10 cellular contexts compared by ENCODE assay signal in the genomic region with DNA sequence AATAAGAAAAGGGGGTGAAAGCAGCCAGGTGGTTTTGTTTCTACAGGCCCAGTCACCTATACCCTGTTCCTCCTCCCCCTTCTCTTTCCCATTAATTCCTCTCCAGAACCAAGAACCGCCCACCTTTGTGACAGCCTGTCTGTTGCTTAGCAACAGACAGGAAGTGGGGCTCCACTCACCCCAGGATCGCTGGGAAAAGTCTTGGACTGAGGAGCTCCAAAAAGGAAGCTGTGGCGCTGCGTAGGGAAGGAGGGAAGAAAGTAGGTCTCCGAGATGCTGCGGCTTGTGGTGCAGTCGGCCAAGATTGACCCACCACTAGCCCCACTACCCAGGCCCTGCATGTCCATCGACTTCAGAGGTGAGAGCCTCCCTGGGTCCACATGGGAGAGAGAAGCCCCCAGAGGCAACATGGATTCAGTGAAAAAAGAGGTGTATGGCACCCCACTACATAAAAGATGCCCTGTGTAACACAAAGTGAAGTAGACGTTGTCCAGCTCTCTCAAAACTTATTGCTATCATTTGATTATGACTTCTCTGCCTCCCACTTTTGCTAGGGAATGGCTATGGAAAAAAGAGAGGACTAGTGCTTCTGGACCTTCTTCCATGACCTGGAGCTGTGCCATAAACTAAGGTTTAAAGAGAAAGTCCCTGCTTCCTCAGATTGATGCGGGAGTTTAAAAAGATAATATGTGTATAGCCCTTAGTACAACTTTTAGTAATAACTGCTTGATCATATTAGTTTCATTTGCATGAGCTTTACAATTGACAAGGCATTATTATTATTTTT. TPM values are rescaled to one million over a fixed set of nuclear protein-coding genes. Genes with fewer than 3 reads are reported as not detected.
A peak's percentile ranks its signal among the peaks of the same experiment; 100 is the strongest.
DNase-seq lines count a peak whose midpoint lies in the region; ATAC-seq, FAIRE-seq and TF ChIP-seq lines count a peak whose summit lies in the region.
"Had no signal": no experiment of that assay in that cellular context is flagged by ENCODE, and none has a peak within 500 bp of the region (broad histone marks: within the 10 kb centered on the region; RNA-seq: fewer than 3 reads in every experiment).

A gene (plus strand): TSS at position 201 of the 787 bp plus-strand sequence. CDS start 73 bp downstream, at position 274.

- H3K27ac ChIP-seq in SK-N-SH (ENCODE audit: low read depth in 2 of 2, low read length in 1 of 2), result no peak within 1 kb of the TSS
- no peak within 1 kb of the TSS for H3K27ac ChIP-seq in testis

- H3K27me3 ChIP-seq in SK-N-SH (ENCODE audit: insufficient read depth) (no peaks in the 10 kb centered on the region), testis (no peaks in the 10 kb centered on the region)

- H3F3A ChIP-seq in SK-N-SH (replicated peaks; ENCODE audit: insufficient read depth), result no peaks in the 10 kb centered on the region

- TF ChIP-seq CTCF in SK-N-SH (IDR thresholded peaks at IDR 0.05), result no peak
- TF ChIP-seq CTCF in testis (IDR thresholded peaks at IDR 0.05), result no peak

- H3K79me2 ChIP-seq in SK-N-SH (ENCODE audit: insufficient read depth), result peaks cover under 1% of the 10 kb centered on the region; the same call in 1 of the 2 replicates

- TF ChIP-seq EP300 in SK-N-SH (IDR thresholded peaks at IDR 0.05; ENCODE audit: borderline replicate concordance in 1 of 2, low read depth in 1 of 2, low read length in 1 of 2), result no peak

- no peaks in the 10 kb centered on the region; the same call in 1 of the 2 replicates for H4K20me1 ChIP-seq in SK-N-SH (ENCODE audit: insufficient read depth)

- H3K36me3 ChIP-seq in SK-N-SH (replicated peaks in 1 of 2; ENCODE audit: control insufficient read depth in 1 of 2, insufficient read depth in 2 of 2, low read length in 1 of 2), result no peaks in the 10 kb centered on the region
- no peaks in the 10 kb centered on the region for H3K36me3 ChIP-seq in testis (ENCODE audit: low read depth, missing control alignments)

- FAIRE-seq in islet of Langerhans (lab: Jason Lieb, UNC), result peak; percentile 83
- no peak for FAIRE-seq in GM12891 (lab: Jason Lieb, UNC)

- no peak within 1 kb of the TSS for H3K9ac ChIP-seq in SK-N-SH

- DNase-seq in SK-N-SH, result peak; percentile 45
- DNase-seq in brain pericyte (ENCODE audit: low read depth, low spot score), result peak; percentile 25
- DNase-seq in testis, result peak; percentile 52
- no peak for DNase-seq in activated T-cell treated with anti-CD3 and anti-CD28 coated beads, Interleukin-2, amount 50 U/mL, for 48 hours
- no peak for DNase-seq in GM12891 (ENCODE audit: insufficient read length, low spot score)
- DNase-seq: activated naive CD4-positive, alpha-beta T cell treated with anti-CD3 and anti-CD28 coated beads, Interleukin-2, amount 50 U/mL, for 16 hours; CD4-positive, CD25-positive, alpha-beta regulatory T cell had no signal

- H3K9me3 ChIP-seq in SK-N-SH, result no peaks in the 10 kb centered on the region
- H3K9me3 ChIP-seq in testis, result no peaks in the 10 kb centered on the region

- POLR2A ChIA-PET in SK-N-SH (lab: Yijun Ruan, JAX), result no interaction called here

- H3K4me1 ChIP-seq in SK-N-SH (ENCODE audit: control insufficient read depth in 1 of 2, insufficient read depth in 2 of 2, low read depth in 1 of 2, low read length in 1 of 2) (peaks cover 0 to 6% of the 10 kb centered on the region in 2 experiments; a peak in 1 of 4 replicates), testis (no peaks in the 10 kb centered on the region)

- H3K4me2 ChIP-seq in SK-N-SH, result no peak within 1 kb of the TSS

- 84% methylated on average over 10 of the region's 10 CpGs for WGBS in SK-N-SH (ENCODE audit: low lambda C conversion rate)
- WGBS in testis, 2 donors, result 21 to 25% methylated on average over 10 of the region's 10 CpGs

- no peaks in the 10 kb centered on the region for H3K9me2 ChIP-seq in SK-N-SH

- CTCF ChIA-PET in SK-N-SH (lab: Yijun Ruan, JAX), result no interaction called here

- no peak for TF ChIP-seq RAD21 in SK-N-SH (IDR thresholded peaks at IDR 0.05; ENCODE audit: low read length)

- TF ChIP-seq POLR2A in testis (IDR thresholded peaks at IDR 0.05) (no peak), GM12891 (IDR thresholded peaks at IDR 0.05; ENCODE audit: low read depth, low read length) (no peak)

- no peak for ATAC-seq in SK-N-SH treated with all-trans-retinoic acid at 6 μM for 48 hours
- ATAC-seq in HG03108 (IDR thresholded peaks at IDR 0.05; ENCODE audit: unreplicated experiment), result no peak

- peak within 1 kb of the TSS; percentile 63; the same call in 1 of the 2 replicates for H2AFZ ChIP-seq in SK-N-SH (ENCODE audit: low read depth)

- intact Hi-C loops in testis (cut with DNase I; ENCODE audit: low total_unique reads), result no loop called here

- no peak within 1 kb of the TSS for H3K4me3 ChIP-seq in SK-N-SH (ENCODE audit: low read depth in 2 of 2, low read length in 1 of 2)
- peak within 1 kb of the TSS; percentile 40 to 47 for H3K4me3 ChIP-seq in testis

TF ChIP-seq in SK-N-SH, 30 proteins besides CTCF, POLR2A, EP300 and RAD21:
- TF ChIP-seq, protein P1, sequence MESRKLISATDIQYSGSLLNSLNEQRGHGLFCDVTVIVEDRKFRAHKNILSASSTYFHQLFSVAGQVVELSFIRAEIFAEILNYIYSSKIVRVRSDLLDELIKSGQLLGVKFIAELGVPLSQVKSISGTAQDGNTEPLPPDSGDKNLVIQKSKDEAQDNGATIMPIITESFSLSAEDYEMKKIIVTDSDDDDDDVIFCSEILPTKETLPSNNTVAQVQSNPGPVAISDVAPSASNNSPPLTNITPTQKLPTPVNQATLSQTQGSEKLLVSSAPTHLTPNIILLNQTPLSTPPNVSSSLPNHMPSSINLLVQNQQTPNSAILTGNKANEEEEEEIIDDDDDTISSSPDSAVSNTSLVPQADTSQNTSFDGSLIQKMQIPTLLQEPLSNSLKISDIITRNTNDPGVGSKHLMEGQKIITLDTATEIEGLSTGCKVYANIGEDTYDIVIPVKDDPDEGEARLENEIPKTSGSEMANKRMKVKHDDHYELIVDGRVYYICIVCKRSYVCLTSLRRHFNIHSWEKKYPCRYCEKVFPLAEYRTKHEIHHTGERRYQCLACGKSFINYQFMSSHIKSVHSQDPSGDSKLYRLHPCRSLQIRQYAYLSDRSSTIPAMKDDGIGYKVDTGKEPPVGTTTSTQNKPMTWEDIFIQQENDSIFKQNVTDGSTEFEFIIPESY (IDR thresholded peaks at IDR 0.05; ENCODE audit: borderline replicate concordance, low read depth), result no peak

TF ChIP-seq in SK-N-SH treated with all-trans-retinoic acid at 6 μM for 48 hours, 23 proteins besides CTCF, POLR2A, EP300 and RAD21 (continues in another document):
- TF ChIP-seq GLIS3 (CRISPR knock-in tag; IDR thresholded peaks at IDR 0.05) (no peak), ESRRG (CRISPR knock-in tag; IDR thresholded peaks at IDR 0.05) (no peak), ARNTL (CRISPR knock-in tag; IDR thresholded peaks at IDR 0.05; ENCODE audit: borderline replicate concordance, low read depth) (no peak), ZFP3 (CRISPR knock-in tag; IDR thresholded peaks at IDR 0.05) (no peak), ZNF8 (CRISPR knock-in tag; IDR thresholded peaks at IDR 0.05) (no peak)
- TF ChIP-seq, protein P2, sequence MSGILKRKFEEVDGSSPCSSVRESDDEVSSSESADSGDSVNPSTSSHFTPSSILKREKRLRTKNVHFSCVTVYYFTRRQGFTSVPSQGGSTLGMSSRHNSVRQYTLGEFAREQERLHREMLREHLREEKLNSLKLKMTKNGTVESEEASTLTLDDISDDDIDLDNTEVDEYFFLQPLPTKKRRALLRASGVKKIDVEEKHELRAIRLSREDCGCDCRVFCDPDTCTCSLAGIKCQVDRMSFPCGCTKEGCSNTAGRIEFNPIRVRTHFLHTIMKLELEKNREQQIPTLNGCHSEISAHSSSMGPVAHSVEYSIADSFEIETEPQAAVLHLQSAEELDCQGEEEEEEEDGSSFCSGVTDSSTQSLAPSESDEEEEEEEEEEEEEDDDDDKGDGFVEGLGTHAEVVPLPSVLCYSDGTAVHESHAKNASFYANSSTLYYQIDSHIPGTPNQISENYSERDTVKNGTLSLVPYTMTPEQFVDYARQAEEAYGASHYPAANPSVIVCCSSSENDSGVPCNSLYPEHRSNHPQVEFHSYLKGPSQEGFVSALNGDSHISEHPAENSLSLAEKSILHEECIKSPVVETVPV (CRISPR knock-in tag; IDR thresholded peaks at IDR 0.05), result no peak

TF ChIP-seq in GM12891, 5 proteins besides CTCF, POLR2A, EP300 and RAD21:
- no peak for TF ChIP-seq TAF1 (IDR thresholded peaks at IDR 0.05; ENCODE audit: low read depth, low read length)
- no peak for TF ChIP-seq POU2F2 (IDR thresholded peaks at IDR 0.05; ENCODE audit: low read depth, low read length)
- no peak for TF ChIP-seq PAX5 (IDR thresholded peaks at IDR 0.05; ENCODE audit: insufficient read depth, low read length, severe bottlenecking)
- no peak for TF ChIP-seq POLR2AphosphoS5 (IDR thresholded peaks at IDR 0.05; ENCODE audit: low read depth, low read length)
- TF ChIP-seq SPI1 (IDR thresholded peaks at IDR 0.05; ENCODE audit: low read depth, low read length), result no peak

RNA-seq across cellular contexts. Expression of the gene that starts here (rescaled TPM):
- polyA plus RNA-seq in SK-N-SH (2012; rRNA removed) (0.02 TPM in 1 of 2 replicates, not detected in the other), testis (ENCODE audit: insufficient read depth, low read depth, low replicate concordance) (15.0 TPM)
- 0.01 TPM in 1 of 2 replicates, not detected in the other for polyA plus RNA-seq in SK-N-SH (2012; cell fraction: cytosol; rRNA removed)
- 0.02 and 0.06 TPM in 2 replicates for polyA plus RNA-seq in SK-N-SH (2012; cell fraction: nucleus; rRNA removed)
- 10 to 100 TPM in 1 of 2 donors, 1 to 10 TPM in 1; 7.1 to 15.3 TPM for total RNA-seq in testis
- polyA plus RNA-seq in GM12891 (2012; ENCODE audit: low read depth, missing spikeins), result not detected
- total RNA-seq: CD4-positive, CD25-positive, alpha-beta regulatory T cell had no signal

Comparison
In these comparisons a context has a peak if more than half of its experiments do, and no peak if none do; other contexts are left out.
1. RNA of the gene that starts here (polyA plus RNA-seq): 15.0 TPM in testis (single experiment); 0.01 to 0.06 TPM in SK-N-SH; every median in the first group is over 10 times any median in the second.
2. Peak in DNase-seq in SK-N-SH; RNA of the gene not detected or under 1 TPM.
3. DNase-seq: peak in brain pericyte (single experiment) and testis (single experiment); none in activated T-cell treated with anti-CD3 and anti-CD28 coated beads, Interleukin-2, amount 50 U/mL, for 48 hours (0 of 2) and GM12891 (single experiment).
4. H3K4me3 ChIP-seq: peak in testis (2 of 2); none in SK-N-SH (0 of 2).